Comparison of ENCODE assay signal across 23 cellular contexts in the genomic region with DNA sequence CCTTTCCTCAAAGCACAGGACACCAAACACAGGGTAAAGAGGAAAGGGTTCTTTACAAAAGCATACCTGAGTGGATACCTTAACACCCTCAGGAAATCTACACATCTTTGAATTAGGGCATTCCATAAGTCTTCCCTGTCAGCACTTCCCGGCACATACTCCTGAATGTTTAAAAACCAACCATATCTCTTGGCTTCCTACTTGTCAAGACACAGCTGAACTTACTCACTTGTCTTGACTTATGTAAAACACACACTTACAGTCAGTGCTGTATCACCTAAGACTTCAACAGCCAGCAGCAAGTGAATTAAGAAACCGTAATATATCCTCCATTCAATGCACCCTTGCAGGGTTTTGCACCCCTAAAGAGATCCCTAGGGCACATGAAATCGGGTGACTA.
"Had no signal": no experiment of that assay in that cellular context is flagged by ENCODE, and none has a peak within 500 bp of the region (broad histone marks: within the 10 kb centered on the region; RNA-seq: fewer than 3 reads in every experiment).

No MANE protein-coding gene starts in this region.

- H3K9me3 ChIP-seq: lower lobe of right lung, ovary, prostate gland, spleen, testis, upper lobe of left lung had no signal

- H3K27me3 ChIP-seq: ovary, spleen, testis, upper lobe of left lung had no signal

- FAIRE-seq: kidney had no signal

- H3K4me1 ChIP-seq: prostate gland had no signal

- H3K4me3 ChIP-seq: lower lobe of right lung, ovary, prostate gland, spleen, testis, upper lobe of left lung had no signal

- DNase-seq: activated CD4-positive, alpha-beta memory T cell treated with anti-CD3 and anti-CD28 coated beads for 36 hours; activated CD4-positive, alpha-beta T cell treated with anti-CD3 and anti-CD28 coated beads for 4 hours; activated CD4-positive, CD25-positive, alpha-beta regulatory T cell; activated effector memory CD4-positive, alpha-beta T cell treated with Interleukin-2 at 50 U/mL for 16 hours; activated naive CD4-positive, alpha-beta T cell treated with anti-CD3 and anti-CD28 coated beads for 36 hours; activated naive CD8-positive, alpha-beta T cell treated with anti-CD3 and anti-CD28 coated beads, Interleukin-2, amount 10 ng/mL, durations not matched to agents 7 days and 5 days; activated T-cell treated with anti-CD3 and anti-CD28 coated beads, Interleukin-2, amount 50 U/mL, for 72 hours; amygdala; erythroblast; kidney; lower lobe of right lung; midbrain; ovary; spleen; stimulated activated CD4-positive, alpha-beta T cell treated with anti-CD3 and anti-CD28 coated beads, Interleukin-4, amount 100 ng/mL, for 1 hour; stimulated activated naive CD4-positive, alpha-beta T cell; SW 1271; T-helper 17 cell; testis; upper lobe of left lung had no signal

- H3K27ac ChIP-seq: lower lobe of right lung, ovary, prostate gland, spleen, testis, upper lobe of left lung had no signal

- H3K36me3 ChIP-seq: lower lobe of right lung, ovary, prostate gland, upper lobe of left lung had no signal

- ATAC-seq: activated T-cell treated with anti-CD3 and anti-CD28 coated beads, Interleukin-2, amount 50 U/mL, for 72 hours; left lobe of liver; lower lobe of right lung; natural killer cell treated with Interleukin-12 subunit alpha and Interleukin-12 subunit beta and Interleukin-15 and Interleukin-18, amount 100 ng/mL, for 72 hours; T-helper 17 cell had no signal
